ENCODE assay signal across 16 cellular contexts in genomic region chr5:82584631-82585030, GRCh38.
"Had no signal": no experiment of that assay in that cellular context is flagged by ENCODE, and none has a peak within 500 bp of the region (broad histone marks: within the 10 kb centered on the region; RNA-seq: fewer than 3 reads in every experiment).

No MANE protein-coding gene starts in this region.

- H3K9ac ChIP-seq: neural progenitor cell had no signal

- H3K9me3 Mint-ChIP-seq: T-helper 2 cell treated with Interferon-gamma antibody and Interleukin-4, amounts not matched to agents 5 μg/mL and 100 μg/mL, for 36 hours had no signal

- H3K4me3 Mint-ChIP-seq: activated CD4-positive, alpha-beta T cell treated with anti-CD3 and anti-CD28 coated beads, Interleukin-2, amount 10 ng/mL, durations not matched to agents 7 days and 5 days; activated naive CD8-positive, alpha-beta T cell treated with anti-CD3 and anti-CD28 coated beads, Interleukin-2, amount 10 ng/mL, durations not matched to agents 7 days and 5 days; activated T-helper 1 cell treated with anti-CD3 and anti-CD28 coated beads, Interleukin-12 subunit alpha, Interleukin-12 subunit beta, Interleukin-2, Interleukin-4 antibody, amounts not matched to agents 30 ng/mL and 10 ng/mL and 1 ng/mL, durations not matched to agents 14 hours and 24 hours and 36 hours; neural progenitor cell; T-helper 2 cell treated with Interferon-gamma antibody and Interleukin-4, amounts not matched to agents 5 μg/mL and 100 μg/mL, for 36 hours had no signal

- H3K27me3 ChIP-seq: neural progenitor cell, thyroid gland, uterus had no signal

- H3K4me2 ChIP-seq: neural progenitor cell had no signal

- ATAC-seq: esophagus mucosa had no signal

- H2AFZ ChIP-seq: neural progenitor cell had no signal

- H3K36me3 Mint-ChIP-seq: activated naive CD8-positive, alpha-beta T cell treated with anti-CD3 and anti-CD28 coated beads, Interleukin-2, amount 10 ng/mL, durations not matched to agents 7 days and 5 days; neural progenitor cell had no signal

- FAIRE-seq: astrocyte, colon had no signal

- H3K27me3 Mint-ChIP-seq: progenitor cell of endocrine pancreas had no signal

- H3K36me3 ChIP-seq: neural progenitor cell, thyroid gland, uterus had no signal

- H3K4me1 ChIP-seq: thyroid gland, uterus had no signal

- DNase-seq: activated CD4-positive, alpha-beta T cell treated with anti-CD3 and anti-CD28 coated beads, Interleukin-2, amount 10 ng/mL, durations not matched to agents 7 days and 5 days; activated CD4-positive, CD25-positive, alpha-beta regulatory T cell; activated CD8-positive, alpha-beta memory T cell treated with anti-CD3 and anti-CD28 coated beads, Interleukin-2, amount 50 U/mL, for 48 hours; activated naive CD8-positive, alpha-beta T cell treated with anti-CD3 and anti-CD28 coated beads, Interleukin-2, amount 10 ng/mL, durations not matched to agents 7 days and 5 days; stimulated activated CD4-positive, alpha-beta T cell treated with anti-CD3 and anti-CD28 coated beads, Interleukin-12 subunit alpha, Interleukin-12 subunit beta, amount 100 ng/mL, for 4 hours; stimulated activated CD4-positive, alpha-beta T cell treated with anti-CD3 and anti-CD28 coated beads, Interleukin-2, amount 100 ng/mL, for 24 hours; thyroid gland; uterus had no signal

- H3K9me3 ChIP-seq: thyroid gland, uterus had no signal

- H3K4me1 Mint-ChIP-seq: activated CD4-positive, alpha-beta T cell treated with anti-CD3 and anti-CD28 coated beads, Interleukin-2, amount 10 ng/mL, durations not matched to agents 7 days and 5 days; activated naive CD8-positive, alpha-beta T cell treated with anti-CD3 and anti-CD28 coated beads, Interleukin-2, amount 10 ng/mL, durations not matched to agents 7 days and 5 days had no signal

- H3K4me3 ChIP-seq: lung, neural progenitor cell, thyroid gland, uterus had no signal

- H3K27ac ChIP-seq: neural progenitor cell, thyroid gland, uterus had no signal

- H3K27ac Mint-ChIP-seq: activated CD4-positive, alpha-beta T cell treated with anti-CD3 and anti-CD28 coated beads, Interleukin-2, amount 10 ng/mL, durations not matched to agents 7 days and 5 days; activated naive CD8-positive, alpha-beta T cell treated with anti-CD3 and anti-CD28 coated beads, Interleukin-2, amount 10 ng/mL, durations not matched to agents 7 days and 5 days; activated T-helper 1 cell treated with anti-CD3 and anti-CD28 coated beads, Interleukin-12 subunit alpha, Interleukin-12 subunit beta, Interleukin-2, Interleukin-4 antibody, amounts not matched to agents 30 ng/mL and 10 ng/mL and 1 ng/mL, durations not matched to agents 14 hours and 24 hours and 36 hours; neural progenitor cell; progenitor cell of endocrine pancreas; T-helper 2 cell treated with Interferon-gamma antibody and Interleukin-4, amounts not matched to agents 5 μg/mL and 100 μg/mL, for 36 hours had no signal
